Comparison of ENCODE assay signal across 8 cellular contexts in the genomic region with DNA sequence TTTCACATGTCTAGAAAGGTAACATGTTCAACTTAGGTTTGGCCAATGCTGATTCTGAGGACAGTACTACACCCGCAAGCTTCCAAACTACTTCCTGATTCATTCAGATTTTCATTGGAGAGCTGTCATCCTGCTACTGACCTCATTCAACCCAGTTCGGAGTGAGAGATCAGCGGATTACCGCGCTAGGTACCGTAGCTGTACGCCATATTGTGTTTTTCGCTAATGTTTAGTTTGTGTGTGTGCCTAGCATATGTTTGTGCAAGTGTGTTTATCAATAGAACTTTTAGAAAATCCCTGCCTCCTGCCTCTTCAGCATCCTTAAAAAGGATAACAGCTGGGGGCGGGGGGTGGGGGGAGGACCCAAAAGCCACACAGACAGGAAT. TPM values are rescaled to one million over a fixed set of nuclear protein-coding genes. Genes with fewer than 3 reads are reported as not detected.
A peak's percentile ranks its signal among the peaks of the same experiment; 100 is the strongest.
DNase-seq lines count a peak whose midpoint lies in the region; ATAC-seq and TF ChIP-seq lines count a peak whose summit lies in the region.

No MANE protein-coding gene starts in this region.

- TF ChIP-seq CTCF in RWPE2 (IDR thresholded peaks at IDR 0.05; ENCODE audit: poor library complexity, severe bottlenecking) (no peak), heart left ventricle (IDR thresholded peaks at IDR 0.05) (no peak), parathyroid adenoma (IDR thresholded peaks at IDR 0.05) (no peak)

- TF ChIP-seq POLR2A in heart left ventricle (IDR thresholded peaks at IDR 0.05), result no peak

- H3K4me1 ChIP-seq in Karpas-422 (ENCODE audit: low read length), result peaks cover 16% of the 10 kb centered on the region
- no peaks in the 10 kb centered on the region for H3K4me1 ChIP-seq in RWPE2 (ENCODE audit: insufficient read depth, poor library complexity, severe bottlenecking)
- peaks cover 0 to 34% (median 17%) of the 10 kb centered on the region in 12 donors for H3K4me1 ChIP-seq in heart left ventricle
- H3K4me1 ChIP-seq in parathyroid adenoma, result peaks cover 8% of the 10 kb centered on the region

- intact Hi-C loops in heart left ventricle (cut with DNase I), result loop anchor here in 9 of 10 donors (2.0 to 10.0 kb wide), 8 partner anchors 44 to 1399 kb away; a partner anchor contains a TSS

- peaks cover 4% of the 10 kb centered on the region for H3K36me3 Mint-ChIP-seq in activated naive CD8-positive, alpha-beta T cell treated with anti-CD3 and anti-CD28 coated beads, Interleukin-2, amount 50 U/mL, for 24 hours (ENCODE audit: low read depth)

- no peaks in the 10 kb centered on the region for H3K27me3 Mint-ChIP-seq in activated naive CD8-positive, alpha-beta T cell treated with anti-CD3 and anti-CD28 coated beads, Interleukin-2, amount 50 U/mL, for 24 hours

- peak overlapping the region; percentile 93 for H3K4me3 Mint-ChIP-seq in activated naive CD8-positive, alpha-beta T cell treated with anti-CD3 and anti-CD28 coated beads, Interleukin-2, amount 50 U/mL, for 24 hours

- ATAC-seq in RWPE2 (ENCODE audit: low read depth) (peak; percentile 21; the same call in 2 of the 3 replicates), heart left ventricle (peak in 1 of 4 donors; percentile 7), GM21528 (IDR thresholded peaks at IDR 0.05; ENCODE audit: low FRiP score, unreplicated experiment) (no peak), GM18502 (IDR thresholded peaks at IDR 0.05; ENCODE audit: poor library complexity, unreplicated experiment) (no peak)
- peak; percentile 5 for ATAC-seq in activated naive CD8-positive, alpha-beta T cell treated with anti-CD3 and anti-CD28 coated beads, Interleukin-2, amount 50 U/mL, for 24 hours

- H3K27me3 ChIP-seq in Karpas-422 (ENCODE audit: low read length), result no peaks in the 10 kb centered on the region
- no peaks in the 10 kb centered on the region for H3K27me3 ChIP-seq in RWPE2 (ENCODE audit: insufficient read depth, poor library complexity, severe bottlenecking)
- no peaks in the 10 kb centered on the region for H3K27me3 ChIP-seq in heart left ventricle
- no peaks in the 10 kb centered on the region for H3K27me3 ChIP-seq in parathyroid adenoma (ENCODE audit: control insufficient read depth, insufficient read depth, low read length)

- H3K4me1 Mint-ChIP-seq in activated naive CD8-positive, alpha-beta T cell treated with anti-CD3 and anti-CD28 coated beads, Interleukin-2, amount 50 U/mL, for 24 hours, result peaks cover 38% of the 10 kb centered on the region

- H3K9ac ChIP-seq in Karpas-422 (ENCODE audit: low read length) (peak overlapping the region; percentile 80), parathyroid adenoma (peak overlapping the region; percentile 69)

- no peaks in the 10 kb centered on the region for H3K9me3 ChIP-seq in Karpas-422 (ENCODE audit: low read length)
- no peaks in the 10 kb centered on the region for H3K9me3 ChIP-seq in RWPE2 (ENCODE audit: severe bottlenecking)
- H3K9me3 ChIP-seq in heart left ventricle, result no peaks in the 10 kb centered on the region
- no peaks in the 10 kb centered on the region for H3K9me3 ChIP-seq in parathyroid adenoma (ENCODE audit: control insufficient read depth, low read length)

- peak overlapping the region; percentile 90 for H2AFZ ChIP-seq in Karpas-422 (ENCODE audit: low read length)
- H2AFZ ChIP-seq in parathyroid adenoma, result peak overlapping the region; percentile 85

- no peak overlapping the region for H3K27ac ChIP-seq in Karpas-422 (ENCODE audit: low read length)
- peak overlapping the region; percentile 73 for H3K27ac ChIP-seq in RWPE2 (ENCODE audit: poor library complexity, severe bottlenecking)
- peak overlapping the region; percentile 96 to 100 (median 98) for H3K27ac ChIP-seq in heart left ventricle
- H3K27ac ChIP-seq in parathyroid adenoma, result peak overlapping the region; percentile 87

- 0 to 1% (median 0%) methylated on average over 9 of the region's 9 CpGs for WGBS in heart left ventricle, 4 donors

- no peaks in the 10 kb centered on the region for H3K36me3 ChIP-seq in Karpas-422 (ENCODE audit: insufficient read depth, low read length)
- no peaks in the 10 kb centered on the region for H3K36me3 ChIP-seq in RWPE2 (ENCODE audit: low read depth)
- H3K36me3 ChIP-seq in heart left ventricle, result no peaks in the 10 kb centered on the region
- no peaks in the 10 kb centered on the region for H3K36me3 ChIP-seq in parathyroid adenoma (ENCODE audit: control insufficient read depth, insufficient read depth, low read length)

- no peaks in the 10 kb centered on the region for H3K9me2 ChIP-seq in Karpas-422 (replicated peaks; ENCODE audit: insufficient read depth, low read length)

- H3K79me2 ChIP-seq in Karpas-422 (ENCODE audit: low read length) (no peaks in the 10 kb centered on the region), parathyroid adenoma (peaks cover 10% of the 10 kb centered on the region)

- H3K4me3 ChIP-seq in Karpas-422 (ENCODE audit: low read length), result peak overlapping the region; percentile 81
- H3K4me3 ChIP-seq in RWPE2 (ENCODE audit: severe bottlenecking), result peak overlapping the region; percentile 73
- peak overlapping the region; percentile 63 to 98 (median 86) for H3K4me3 ChIP-seq in heart left ventricle
- H3K4me3 ChIP-seq in parathyroid adenoma (ENCODE audit: low read depth, low read length), result peak overlapping the region; percentile 74

- H3K4me2 ChIP-seq in Karpas-422 (ENCODE audit: low read depth, low read length, poor library complexity, severe bottlenecking), result peak overlapping the region; percentile 92
- peak overlapping the region; percentile 70 for H3K4me2 ChIP-seq in parathyroid adenoma (ENCODE audit: low read length)

- DNase-seq in DMS79 treated with DMSO at 0.1 percent for 48 hours (lab: John Stamatoyannopoulos, UW), result peak; percentile 64
- peak; percentile 43 for DNase-seq in Karpas-422
- no peak for DNase-seq in RWPE2 (ENCODE audit: low spot score)
- peak; percentile 27 for DNase-seq in activated naive CD8-positive, alpha-beta T cell treated with anti-CD3 and anti-CD28 coated beads, Interleukin-2, amount 50 U/mL, for 24 hours
- DNase-seq in heart left ventricle, result peak in 3 of 5 donors; percentile 31 to 39 (median 37)

- no peaks in the 10 kb centered on the region for H3K9me3 Mint-ChIP-seq in activated naive CD8-positive, alpha-beta T cell treated with anti-CD3 and anti-CD28 coated beads, Interleukin-2, amount 50 U/mL, for 24 hours

- H3K27ac Mint-ChIP-seq in activated naive CD8-positive, alpha-beta T cell treated with anti-CD3 and anti-CD28 coated beads, Interleukin-2, amount 50 U/mL, for 24 hours, result peak overlapping the region; percentile 84

- 0 out of 2 replicates have a peak, but pooled peaks cover 4% of the 10 kb centered on the region for H4K20me1 ChIP-seq in Karpas-422 (ENCODE audit: insufficient read depth, low read depth, low read length)

RNA-seq across cellular contexts. Expression of a gene that starts 1.1 kb away (rescaled TPM):
- total RNA-seq in Karpas-422 (2014; rRNA removed; shearing (Covaris generic); ENCODE audit: low replicate concordance), result 1.6 and 2.8 TPM in 2 replicates
- total RNA-seq in heart left ventricle, result 100 to 1,000 TPM in 2 of 9 donors, 10 to 100 TPM in 7; 43.1 to 109 (median 96.9) TPM
- 1 to 10 TPM; 6.2 to 6.5 TPM for polyA plus RNA-seq in heart left ventricle

Comparison
In these comparisons a context has a peak if more than half of its experiments do, and no peak if none do; other contexts are left out.
1. ATAC-seq: peak in RWPE2 (single experiment) and activated naive CD8-positive, alpha-beta T cell treated with anti-CD3 and anti-CD28 coated beads, Interleukin-2, amount 50 U/mL, for 24 hours (single experiment); none in GM21528 (single experiment) and GM18502 (single experiment).
2. RNA of a gene that starts 1.1 kb away (total RNA-seq): 43.1 to 109 TPM in heart left ventricle; 1.6 to 2.8 TPM in Karpas-422; every median in the first group is over 10 times any median in the second.
3. Peak in every context shown above with its lines, with median percentiles within 50 percentile points of each other: H3K4me3 ChIP-seq.